1 cellular context compared by ENCODE assay signal in the genomic region with DNA sequence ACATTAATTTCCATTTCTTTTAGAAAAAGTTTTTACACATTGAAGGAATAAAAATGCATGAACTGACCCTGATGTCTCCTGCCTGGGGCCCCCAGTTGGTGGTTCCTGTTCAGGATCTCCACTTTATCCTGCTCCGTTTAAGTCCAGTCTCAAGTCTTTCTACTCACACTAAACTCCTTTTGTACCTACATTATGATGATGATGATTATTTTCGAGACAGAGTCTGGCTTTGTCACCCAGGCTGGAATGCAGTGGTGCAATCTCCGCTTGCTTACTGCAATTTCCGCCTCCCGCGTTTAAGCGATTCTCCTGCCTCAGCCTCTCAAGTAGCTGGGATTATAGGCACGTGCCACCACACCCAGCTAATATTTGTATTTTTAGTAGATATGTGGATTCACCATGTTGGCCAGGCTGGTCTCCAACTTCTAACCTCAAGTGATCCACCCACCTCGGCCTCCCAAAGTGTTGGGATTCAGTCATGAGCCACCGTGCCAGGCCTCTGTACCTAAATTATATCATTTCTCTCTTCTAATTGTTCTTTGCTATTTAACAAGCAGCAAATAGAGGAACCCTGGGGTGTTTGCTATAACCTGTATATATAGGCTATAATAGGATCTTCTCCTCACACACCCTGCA.
A peak's percentile ranks its signal among the peaks of the same experiment; 100 is the strongest.
TF ChIP-seq lines count a peak whose summit lies in the region.

No MANE protein-coding gene starts in this region.

TF ChIP-seq in HepG2, 621 proteins besides CTCF, POLR2A, EP300 and RAD21 (continued from another document and continues in another):
- TF ChIP-seq, protein P1, sequence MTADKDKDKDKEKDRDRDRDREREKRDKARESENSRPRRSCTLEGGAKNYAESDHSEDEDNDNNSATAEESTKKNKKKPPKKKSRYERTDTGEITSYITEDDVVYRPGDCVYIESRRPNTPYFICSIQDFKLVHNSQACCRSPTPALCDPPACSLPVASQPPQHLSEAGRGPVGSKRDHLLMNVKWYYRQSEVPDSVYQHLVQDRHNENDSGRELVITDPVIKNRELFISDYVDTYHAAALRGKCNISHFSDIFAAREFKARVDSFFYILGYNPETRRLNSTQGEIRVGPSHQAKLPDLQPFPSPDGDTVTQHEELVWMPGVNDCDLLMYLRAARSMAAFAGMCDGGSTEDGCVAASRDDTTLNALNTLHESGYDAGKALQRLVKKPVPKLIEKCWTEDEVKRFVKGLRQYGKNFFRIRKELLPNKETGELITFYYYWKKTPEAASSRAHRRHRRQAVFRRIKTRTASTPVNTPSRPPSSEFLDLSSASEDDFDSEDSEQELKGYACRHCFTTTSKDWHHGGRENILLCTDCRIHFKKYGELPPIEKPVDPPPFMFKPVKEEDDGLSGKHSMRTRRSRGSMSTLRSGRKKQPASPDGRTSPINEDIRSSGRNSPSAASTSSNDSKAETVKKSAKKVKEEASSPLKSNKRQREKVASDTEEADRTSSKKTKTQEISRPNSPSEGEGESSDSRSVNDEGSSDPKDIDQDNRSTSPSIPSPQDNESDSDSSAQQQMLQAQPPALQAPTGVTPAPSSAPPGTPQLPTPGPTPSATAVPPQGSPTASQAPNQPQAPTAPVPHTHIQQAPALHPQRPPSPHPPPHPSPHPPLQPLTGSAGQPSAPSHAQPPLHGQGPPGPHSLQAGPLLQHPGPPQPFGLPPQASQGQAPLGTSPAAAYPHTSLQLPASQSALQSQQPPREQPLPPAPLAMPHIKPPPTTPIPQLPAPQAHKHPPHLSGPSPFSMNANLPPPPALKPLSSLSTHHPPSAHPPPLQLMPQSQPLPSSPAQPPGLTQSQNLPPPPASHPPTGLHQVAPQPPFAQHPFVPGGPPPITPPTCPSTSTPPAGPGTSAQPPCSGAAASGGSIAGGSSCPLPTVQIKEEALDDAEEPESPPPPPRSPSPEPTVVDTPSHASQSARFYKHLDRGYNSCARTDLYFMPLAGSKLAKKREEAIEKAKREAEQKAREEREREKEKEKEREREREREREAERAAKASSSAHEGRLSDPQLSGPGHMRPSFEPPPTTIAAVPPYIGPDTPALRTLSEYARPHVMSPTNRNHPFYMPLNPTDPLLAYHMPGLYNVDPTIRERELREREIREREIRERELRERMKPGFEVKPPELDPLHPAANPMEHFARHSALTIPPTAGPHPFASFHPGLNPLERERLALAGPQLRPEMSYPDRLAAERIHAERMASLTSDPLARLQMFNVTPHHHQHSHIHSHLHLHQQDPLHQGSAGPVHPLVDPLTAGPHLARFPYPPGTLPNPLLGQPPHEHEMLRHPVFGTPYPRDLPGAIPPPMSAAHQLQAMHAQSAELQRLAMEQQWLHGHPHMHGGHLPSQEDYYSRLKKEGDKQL (CRISPR knock-in tag; IDR thresholded peaks at IDR 0.05; ENCODE audit: low read depth): peak; percentile 90
- TF ChIP-seq, protein P2, sequence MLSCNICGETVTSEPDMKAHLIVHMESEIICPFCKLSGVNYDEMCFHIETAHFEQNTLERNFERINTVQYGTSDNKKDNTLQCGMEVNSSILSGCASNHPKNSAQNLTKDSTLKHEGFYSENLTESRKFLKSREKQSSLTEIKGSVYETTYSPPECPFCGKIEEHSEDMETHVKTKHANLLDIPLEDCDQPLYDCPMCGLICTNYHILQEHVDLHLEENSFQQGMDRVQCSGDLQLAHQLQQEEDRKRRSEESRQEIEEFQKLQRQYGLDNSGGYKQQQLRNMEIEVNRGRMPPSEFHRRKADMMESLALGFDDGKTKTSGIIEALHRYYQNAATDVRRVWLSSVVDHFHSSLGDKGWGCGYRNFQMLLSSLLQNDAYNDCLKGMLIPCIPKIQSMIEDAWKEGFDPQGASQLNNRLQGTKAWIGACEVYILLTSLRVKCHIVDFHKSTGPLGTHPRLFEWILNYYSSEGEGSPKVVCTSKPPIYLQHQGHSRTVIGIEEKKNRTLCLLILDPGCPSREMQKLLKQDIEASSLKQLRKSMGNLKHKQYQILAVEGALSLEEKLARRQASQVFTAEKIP (CRISPR knock-in tag; IDR thresholded peaks at IDR 0.05; ENCODE audit: borderline replicate concordance): no peak
- TF ChIP-seq JUN (CRISPR knock-in tag; IDR thresholded peaks at IDR 0.05): no peak
- TF ChIP-seq, protein P3, sequence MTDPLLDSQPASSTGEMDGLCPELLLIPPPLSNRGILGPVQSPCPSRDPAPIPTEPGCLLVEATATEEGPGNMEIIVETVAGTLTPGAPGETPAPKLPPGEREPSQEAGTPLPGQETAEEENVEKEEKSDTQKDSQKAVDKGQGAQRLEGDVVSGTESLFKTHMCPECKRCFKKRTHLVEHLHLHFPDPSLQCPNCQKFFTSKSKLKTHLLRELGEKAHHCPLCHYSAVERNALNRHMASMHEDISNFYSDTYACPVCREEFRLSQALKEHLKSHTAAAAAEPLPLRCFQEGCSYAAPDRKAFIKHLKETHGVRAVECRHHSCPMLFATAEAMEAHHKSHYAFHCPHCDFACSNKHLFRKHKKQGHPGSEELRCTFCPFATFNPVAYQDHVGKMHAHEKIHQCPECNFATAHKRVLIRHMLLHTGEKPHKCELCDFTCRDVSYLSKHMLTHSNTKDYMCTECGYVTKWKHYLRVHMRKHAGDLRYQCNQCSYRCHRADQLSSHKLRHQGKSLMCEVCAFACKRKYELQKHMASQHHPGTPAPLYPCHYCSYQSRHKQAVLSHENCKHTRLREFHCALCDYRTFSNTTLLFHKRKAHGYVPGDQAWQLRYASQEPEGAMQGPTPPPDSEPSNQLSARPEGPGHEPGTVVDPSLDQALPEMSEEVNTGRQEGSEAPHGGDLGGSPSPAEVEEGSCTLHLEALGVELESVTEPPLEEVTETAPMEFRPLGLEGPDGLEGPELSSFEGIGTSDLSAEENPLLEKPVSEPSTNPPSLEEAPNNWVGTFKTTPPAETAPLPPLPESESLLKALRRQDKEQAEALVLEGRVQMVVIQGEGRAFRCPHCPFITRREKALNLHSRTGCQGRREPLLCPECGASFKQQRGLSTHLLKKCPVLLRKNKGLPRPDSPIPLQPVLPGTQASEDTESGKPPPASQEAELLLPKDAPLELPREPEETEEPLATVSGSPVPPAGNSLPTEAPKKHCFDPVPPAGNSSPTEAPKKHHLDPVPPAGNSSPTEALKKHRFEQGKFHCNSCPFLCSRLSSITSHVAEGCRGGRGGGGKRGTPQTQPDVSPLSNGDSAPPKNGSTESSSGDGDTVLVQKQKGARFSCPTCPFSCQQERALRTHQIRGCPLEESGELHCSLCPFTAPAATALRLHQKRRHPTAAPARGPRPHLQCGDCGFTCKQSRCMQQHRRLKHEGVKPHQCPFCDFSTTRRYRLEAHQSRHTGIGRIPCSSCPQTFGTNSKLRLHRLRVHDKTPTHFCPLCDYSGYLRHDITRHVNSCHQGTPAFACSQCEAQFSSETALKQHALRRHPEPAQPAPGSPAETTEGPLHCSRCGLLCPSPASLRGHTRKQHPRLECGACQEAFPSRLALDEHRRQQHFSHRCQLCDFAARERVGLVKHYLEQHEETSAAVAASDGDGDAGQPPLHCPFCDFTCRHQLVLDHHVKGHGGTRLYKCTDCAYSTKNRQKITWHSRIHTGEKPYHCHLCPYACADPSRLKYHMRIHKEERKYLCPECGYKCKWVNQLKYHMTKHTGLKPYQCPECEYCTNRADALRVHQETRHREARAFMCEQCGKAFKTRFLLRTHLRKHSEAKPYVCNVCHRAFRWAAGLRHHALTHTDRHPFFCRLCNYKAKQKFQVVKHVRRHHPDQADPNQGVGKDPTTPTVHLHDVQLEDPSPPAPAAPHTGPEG (CRISPR knock-in tag; IDR thresholded peaks at IDR 0.05): no peak
- 0 out of 2 replicates have a peak, but pooled peaks have one; percentile 52 for TF ChIP-seq ZNF790 (CRISPR knock-in tag; IDR thresholded peaks at IDR 0.05; ENCODE audit: borderline replicate concordance)
- TF ChIP-seq NKX3-1 (CRISPR knock-in tag; IDR thresholded peaks at IDR 0.05): no peak
- TF ChIP-seq, protein P4, sequence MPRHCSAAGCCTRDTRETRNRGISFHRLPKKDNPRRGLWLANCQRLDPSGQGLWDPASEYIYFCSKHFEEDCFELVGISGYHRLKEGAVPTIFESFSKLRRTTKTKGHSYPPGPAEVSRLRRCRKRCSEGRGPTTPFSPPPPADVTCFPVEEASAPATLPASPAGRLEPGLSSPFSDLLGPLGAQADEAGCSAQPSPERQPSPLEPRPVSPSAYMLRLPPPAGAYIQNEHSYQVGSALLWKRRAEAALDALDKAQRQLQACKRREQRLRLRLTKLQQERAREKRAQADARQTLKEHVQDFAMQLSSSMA (CRISPR knock-in tag; IDR thresholded peaks at IDR 0.05): no peak
- no peak for TF ChIP-seq GATA4 (IDR thresholded peaks at IDR 0.05; ENCODE audit: borderline replicate concordance, low read depth)
- peak; percentile 72; the same call in 1 of the 2 replicates for TF ChIP-seq ZNF350 (CRISPR knock-in tag; IDR thresholded peaks at IDR 0.05; ENCODE audit: borderline replicate concordance, low read depth)
- peak in 1 of 2 experiments; percentile 88; a peak in 2 of 4 replicates for TF ChIP-seq KLF16 (CRISPR knock-in tag; IDR thresholded peaks at IDR 0.05)
- no peak for TF ChIP-seq CC2D1A (CRISPR knock-in tag; IDR thresholded peaks at IDR 0.05)
- TF ChIP-seq SMAD9 (CRISPR knock-in tag; IDR thresholded peaks at IDR 0.05): no peak; the same call in 1 of the 2 replicates
- no peak for TF ChIP-seq AGO2 (optimal IDR thresholded peaks at IDR 0.05; ENCODE audit: low read depth, low read length)
- TF ChIP-seq ZNF282 (IDR thresholded peaks at IDR 0.05; ENCODE audit: partially characterized antibody): no peak
- TF ChIP-seq ZNF781 (CRISPR knock-in tag; IDR thresholded peaks at IDR 0.05; ENCODE audit: borderline replicate concordance, not compliant biosample characterization): no peak
- no peak for TF ChIP-seq SRSF1 (optimal IDR thresholded peaks at IDR 0.05; ENCODE audit: low read depth, low read length)
- TF ChIP-seq SIN3B (IDR thresholded peaks at IDR 0.05; ENCODE audit: low read length): no peak
- TF ChIP-seq ZNF629 (CRISPR knock-in tag; conservative IDR thresholded peaks at IDR 0.05): no peak
- TF ChIP-seq, protein P5, sequence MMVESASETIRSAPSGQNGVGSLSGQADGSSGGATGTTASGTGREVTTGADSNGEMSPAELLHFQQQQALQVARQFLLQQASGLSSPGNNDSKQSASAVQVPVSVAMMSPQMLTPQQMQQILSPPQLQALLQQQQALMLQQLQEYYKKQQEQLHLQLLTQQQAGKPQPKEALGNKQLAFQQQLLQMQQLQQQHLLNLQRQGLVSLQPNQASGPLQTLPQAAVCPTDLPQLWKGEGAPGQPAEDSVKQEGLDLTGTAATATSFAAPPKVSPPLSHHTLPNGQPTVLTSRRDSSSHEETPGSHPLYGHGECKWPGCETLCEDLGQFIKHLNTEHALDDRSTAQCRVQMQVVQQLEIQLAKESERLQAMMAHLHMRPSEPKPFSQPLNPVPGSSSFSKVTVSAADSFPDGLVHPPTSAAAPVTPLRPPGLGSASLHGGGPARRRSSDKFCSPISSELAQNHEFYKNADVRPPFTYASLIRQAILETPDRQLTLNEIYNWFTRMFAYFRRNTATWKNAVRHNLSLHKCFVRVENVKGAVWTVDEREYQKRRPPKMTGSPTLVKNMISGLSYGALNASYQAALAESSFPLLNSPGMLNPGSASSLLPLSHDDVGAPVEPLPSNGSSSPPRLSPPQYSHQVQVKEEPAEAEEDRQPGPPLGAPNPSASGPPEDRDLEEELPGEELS (CRISPR knock-in tag; IDR thresholded peaks at IDR 0.05): peak; percentile 91
- TF ChIP-seq ZNF768 (CRISPR knock-in tag; IDR thresholded peaks at IDR 0.05): no peak
- TF ChIP-seq, protein P6, sequence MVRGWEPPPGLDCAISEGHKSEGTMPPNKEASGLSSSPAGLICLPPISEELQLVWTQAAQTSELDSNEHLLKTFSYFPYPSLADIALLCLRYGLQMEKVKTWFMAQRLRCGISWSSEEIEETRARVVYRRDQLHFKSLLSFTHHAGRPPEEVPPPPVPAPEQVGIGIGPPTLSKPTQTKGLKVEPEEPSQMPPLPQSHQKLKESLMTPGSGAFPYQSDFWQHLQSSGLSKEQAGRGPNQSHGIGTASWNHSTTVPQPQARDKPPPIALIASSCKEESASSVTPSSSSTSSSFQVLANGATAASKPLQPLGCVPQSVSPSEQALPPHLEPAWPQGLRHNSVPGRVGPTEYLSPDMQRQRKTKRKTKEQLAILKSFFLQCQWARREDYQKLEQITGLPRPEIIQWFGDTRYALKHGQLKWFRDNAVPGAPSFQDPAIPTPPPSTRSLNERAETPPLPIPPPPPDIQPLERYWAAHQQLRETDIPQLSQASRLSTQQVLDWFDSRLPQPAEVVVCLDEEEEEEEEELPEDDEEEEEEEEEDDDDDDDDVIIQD (CRISPR knock-in tag; IDR thresholded peaks at IDR 0.05; ENCODE audit: low read depth): peak; percentile 57; the same call in 1 of the 2 replicates
- TF ChIP-seq MAZ (IDR thresholded peaks at IDR 0.05; ENCODE audit: borderline replicate concordance, low read depth, low read length): no peak
- TF ChIP-seq MAZ (CRISPR knock-in tag; IDR thresholded peaks at IDR 0.05; ENCODE audit: low read depth): peak; percentile 63; the same call in 1 of the 2 replicates
- TF ChIP-seq ZNF34 (CRISPR knock-in tag; IDR thresholded peaks at IDR 0.05; ENCODE audit: borderline replicate concordance): no peak
- peak; percentile 97 for TF ChIP-seq CBX5 (CRISPR knock-in tag; IDR thresholded peaks at IDR 0.05; ENCODE audit: borderline replicate concordance)
- TF ChIP-seq, protein P7, sequence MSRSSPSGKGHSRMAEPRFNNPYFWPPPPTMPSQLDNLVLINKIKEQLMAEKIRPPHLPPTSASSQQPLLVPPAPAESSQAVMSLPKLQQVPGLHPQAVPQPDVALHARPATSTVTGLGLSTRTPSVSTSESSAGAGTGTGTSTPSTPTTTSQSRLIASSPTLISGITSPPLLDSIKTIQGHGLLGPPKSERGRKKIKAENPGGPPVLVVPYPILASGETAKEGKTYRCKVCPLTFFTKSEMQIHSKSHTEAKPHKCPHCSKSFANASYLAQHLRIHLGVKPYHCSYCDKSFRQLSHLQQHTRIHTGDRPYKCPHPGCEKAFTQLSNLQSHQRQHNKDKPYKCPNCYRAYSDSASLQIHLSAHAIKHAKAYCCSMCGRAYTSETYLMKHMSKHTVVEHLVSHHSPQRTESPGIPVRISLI (CRISPR knock-in tag; IDR thresholded peaks at IDR 0.05; ENCODE audit: borderline replicate concordance): peak; percentile 68; the same call in 1 of the 2 replicates
- no peak for TF ChIP-seq XRCC5 (optimal IDR thresholded peaks at IDR 0.05; ENCODE audit: low read length)
- no peak for TF ChIP-seq ZNF674 (CRISPR knock-in tag; IDR thresholded peaks at IDR 0.05; ENCODE audit: low read depth)
- no peak for TF ChIP-seq ISX (CRISPR knock-in tag; conservative IDR thresholded peaks at IDR 0.05)
- TF ChIP-seq, protein P8, sequence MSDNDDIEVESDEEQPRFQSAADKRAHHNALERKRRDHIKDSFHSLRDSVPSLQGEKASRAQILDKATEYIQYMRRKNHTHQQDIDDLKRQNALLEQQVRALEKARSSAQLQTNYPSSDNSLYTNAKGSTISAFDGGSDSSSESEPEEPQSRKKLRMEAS (IDR thresholded peaks at IDR 0.05): peak; percentile 61
- no peak for TF ChIP-seq FOXP1 (IDR thresholded peaks at IDR 0.05)
- TF ChIP-seq FOXP1 (CRISPR knock-in tag; IDR thresholded peaks at IDR 0.05): peak; percentile 84
- no peak for TF ChIP-seq ZNF44 (CRISPR knock-in tag; IDR thresholded peaks at IDR 0.05)
- TF ChIP-seq THAP11 (CRISPR knock-in tag; IDR thresholded peaks at IDR 0.05): peak; percentile 76
- TF ChIP-seq ZNF792 (CRISPR knock-in tag; IDR thresholded peaks at IDR 0.05): peak; percentile 83
- no peak for TF ChIP-seq GTF2F1 (IDR thresholded peaks at IDR 0.05; ENCODE audit: low read length)
- 0 out of 2 replicates have a peak, but pooled peaks have one; percentile 47 for TF ChIP-seq PHF8 (CRISPR knock-in tag; IDR thresholded peaks at IDR 0.05)
- TF ChIP-seq ZNF274 (CRISPR knock-in tag; IDR thresholded peaks at IDR 0.05): peak; percentile 48; the same call in 1 of the 2 replicates
- no peak for TF ChIP-seq ZFP41 (CRISPR knock-in tag; IDR thresholded peaks at IDR 0.05; ENCODE audit: borderline replicate concordance)
- TF ChIP-seq ARNT2 (CRISPR knock-in tag; IDR thresholded peaks at IDR 0.05; ENCODE audit: low read depth): peak; percentile 76; the same call in 1 of the 2 replicates
- no peak for TF ChIP-seq SMAD1 (CRISPR knock-in tag; IDR thresholded peaks at IDR 0.05; ENCODE audit: borderline replicate concordance, low read depth)
